Comparison of ENCODE assay signal across 8 cellular contexts in the genomic region with DNA sequence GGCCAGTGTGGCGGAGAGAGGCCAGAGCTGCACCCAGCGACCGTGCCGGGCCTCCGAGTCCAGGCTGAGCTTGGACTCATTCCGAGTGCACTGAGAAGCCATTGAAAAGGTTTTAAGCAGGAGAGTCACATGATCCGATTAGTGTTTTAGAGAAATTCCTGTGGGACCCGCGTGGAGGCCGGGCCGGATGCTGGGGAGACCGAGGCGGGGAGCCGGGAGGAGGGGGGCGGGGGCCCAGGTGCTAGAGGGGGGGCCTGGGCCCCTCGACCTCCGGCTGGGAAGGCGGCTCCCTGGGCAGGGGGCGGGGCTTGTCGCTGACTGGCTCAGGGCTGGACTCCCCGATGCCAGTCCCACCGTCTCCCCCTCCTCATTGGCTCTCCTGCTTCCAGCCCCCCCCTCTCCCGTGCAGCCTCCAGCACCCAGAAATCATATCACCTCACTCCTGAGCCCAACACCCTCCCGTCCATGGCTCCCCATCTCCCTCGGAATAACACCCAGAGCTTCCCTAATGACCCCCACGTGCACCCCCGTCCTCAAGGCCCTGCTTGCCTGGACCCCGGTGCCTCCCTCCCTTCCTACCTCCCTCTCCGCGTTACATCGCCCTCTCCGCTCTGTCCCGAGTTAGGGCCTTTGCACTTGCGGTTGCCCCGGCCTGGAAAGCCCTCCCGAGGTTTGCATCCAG. TPM values are rescaled to one million over a fixed set of nuclear protein-coding genes. Genes with fewer than 3 reads are reported as not detected.
DNase-seq lines count a peak whose midpoint lies in the region; ATAC-seq, FAIRE-seq and TF ChIP-seq lines count a peak whose summit lies in the region.

No MANE protein-coding gene starts in this region.

- intact Hi-C loops in activated CD4-positive, alpha-beta T cell treated with anti-CD3 and anti-CD28 coated beads, Interleukin-2, amount 10 ng/mL, durations not matched to agents 24 days and 14 days (cut with micrococcal nuclease), result no loop called here

- FAIRE-seq in GM19239 (lab: Jason Lieb, UNC), result no peak

- H3K9me3 Mint-ChIP-seq in activated CD4-positive, alpha-beta T cell treated with anti-CD3 and anti-CD28 coated beads, Interleukin-2, amount 10 ng/mL, durations not matched to agents 24 days and 14 days, result no peaks in the 10 kb centered on the region

- H3K4me1 Mint-ChIP-seq in activated CD4-positive, alpha-beta T cell treated with anti-CD3 and anti-CD28 coated beads, Interleukin-2, amount 10 ng/mL, durations not matched to agents 24 days and 14 days, result peaks cover 21% of the 10 kb centered on the region

- DNase-seq in DMS 273 treated with DMSO at 0.1 percent for 48 hours (lab: John Stamatoyannopoulos, UW) (peak; percentile 14), NCI-H146 (lab: John Stamatoyannopoulos, UW) (peak; percentile 90), epithelial cell of esophagus (ENCODE audit: low read depth) (peak; percentile 23), middle frontal gyrus (ENCODE audit: extremely low spot score, low spot score) (peak; percentile 27), stromal cell of bone marrow (ENCODE audit: low read depth) (peak; percentile 30), GM19239 (ENCODE audit: insufficient read length, low spot score) (no peak)
- peak; percentile 73 for DNase-seq in activated CD4-positive, alpha-beta T cell treated with anti-CD3 and anti-CD28 coated beads, Interleukin-2, amount 10 ng/mL, durations not matched to agents 24 days and 14 days

- peak overlapping the region; percentile 15 for H3K4me3 ChIP-seq in epithelial cell of esophagus (ENCODE audit: low read length)

- peaks cover 26% of the 10 kb centered on the region for H3K27me3 Mint-ChIP-seq in activated CD4-positive, alpha-beta T cell treated with anti-CD3 and anti-CD28 coated beads, Interleukin-2, amount 10 ng/mL, durations not matched to agents 24 days and 14 days

- no peaks in the 10 kb centered on the region for H3K36me3 Mint-ChIP-seq in activated CD4-positive, alpha-beta T cell treated with anti-CD3 and anti-CD28 coated beads, Interleukin-2, amount 10 ng/mL, durations not matched to agents 24 days and 14 days (ENCODE audit: low read depth)

- H3K27ac Mint-ChIP-seq in activated CD4-positive, alpha-beta T cell treated with anti-CD3 and anti-CD28 coated beads, Interleukin-2, amount 10 ng/mL, durations not matched to agents 24 days and 14 days, result no peak overlapping the region

- ATAC-seq in HG02678 (IDR thresholded peaks at IDR 0.05; ENCODE audit: unreplicated experiment), result no peak

- TF ChIP-seq CTCF in epithelial cell of esophagus (IDR thresholded peaks at IDR 0.05; ENCODE audit: insufficient read depth, low read depth, low read length, missing control alignments), result no peak

- peak overlapping the region; percentile 57 for H3K4me3 Mint-ChIP-seq in activated CD4-positive, alpha-beta T cell treated with anti-CD3 and anti-CD28 coated beads, Interleukin-2, amount 10 ng/mL, durations not matched to agents 24 days and 14 days

RNA-seq across cellular contexts. Expression of a gene that starts 5.2 kb away (rescaled TPM):
- total RNA-seq in activated CD4-positive, alpha-beta T cell treated with anti-CD3 and anti-CD28 coated beads, Interleukin-2, amount 10 ng/mL, durations not matched to agents 24 days and 14 days, result 9.6 and 10.4 TPM in 2 replicates

RNA-seq across cellular contexts. Expression of a gene that starts 13.5 kb away (rescaled TPM):
- total RNA-seq in activated CD4-positive, alpha-beta T cell treated with anti-CD3 and anti-CD28 coated beads, Interleukin-2, amount 10 ng/mL, durations not matched to agents 24 days and 14 days, result 20.4 and 21.4 TPM in 2 replicates

RNA-seq across cellular contexts. Expression of a gene that starts 14.3 kb away (rescaled TPM):
- 17.8 and 19.0 TPM in 2 replicates for total RNA-seq in activated CD4-positive, alpha-beta T cell treated with anti-CD3 and anti-CD28 coated beads, Interleukin-2, amount 10 ng/mL, durations not matched to agents 24 days and 14 days

RNA-seq across cellular contexts. Expression of a gene that starts 19.6 kb away (rescaled TPM):
- 12.2 and 12.5 TPM in 2 replicates for total RNA-seq in activated CD4-positive, alpha-beta T cell treated with anti-CD3 and anti-CD28 coated beads, Interleukin-2, amount 10 ng/mL, durations not matched to agents 24 days and 14 days

RNA-seq across cellular contexts. Expression of a gene that starts 38.6 kb away (rescaled TPM):
- total RNA-seq in activated CD4-positive, alpha-beta T cell treated with anti-CD3 and anti-CD28 coated beads, Interleukin-2, amount 10 ng/mL, durations not matched to agents 24 days and 14 days, result 3.6 and 3.7 TPM in 2 replicates
